In genomic region chrX:17591741-17592110, GRCh38 we compare ENCODE assay signal across 11 cellular contexts.
A peak's percentile ranks its signal among the peaks of the same experiment; 100 is the strongest.
DNase-seq lines count a peak whose midpoint lies in the region; ATAC-seq, FAIRE-seq and TF ChIP-seq lines count a peak whose summit lies in the region.
"Had no signal": no experiment of that assay in that cellular context is flagged by ENCODE, and none has a peak within 500 bp of the region (broad histone marks: within the 10 kb centered on the region; RNA-seq: fewer than 3 reads in every experiment).

No MANE protein-coding gene starts in this region.

- H3K36me3 ChIP-seq in bronchial epithelial cell (ENCODE audit: control insufficient read depth, insufficient read depth, low read length) = no peaks in the 10 kb centered on the region
- H3K36me3 ChIP-seq: cardiac muscle cell had no signal

- H3K27ac Mint-ChIP-seq in osteocyte (ENCODE audit: unreplicated experiment) = peak overlapping the region; percentile 84
- H3K27ac Mint-ChIP-seq: naive B cell; stimulated activated naive B cell treated with anti-CD40 and anti-IgM and Interleukin-4, amounts not matched to agents 10 μg/mL and 1 μg/mL and 100 μg/mL, for 72 hours had no signal

- H3K36me3 Mint-ChIP-seq in osteocyte (ENCODE audit: unreplicated experiment) = no peaks in the 10 kb centered on the region
- H3K36me3 Mint-ChIP-seq: naive B cell; stimulated activated naive B cell treated with anti-CD40 and anti-IgM and Interleukin-4, amounts not matched to agents 10 μg/mL and 1 μg/mL and 100 μg/mL, for 72 hours had no signal

- no peaks in the 10 kb centered on the region for H3K9me3 Mint-ChIP-seq in osteocyte (ENCODE audit: unreplicated experiment)
- H3K9me3 Mint-ChIP-seq: naive B cell had no signal

- DNase-seq in EH (ENCODE audit: low read depth) (peak; percentile 79), HTR-8/SVneo (ENCODE audit: insufficient read length, low spot score) (peak; percentile 21), bronchial epithelial cell (ENCODE audit: low read depth) (peak; percentile 55), osteocyte (ENCODE audit: extremely low spot score, unreplicated experiment) (no peak), NCI-H748 treated with DMSO at 0.1 percent for 48 hours (lab: John Stamatoyannopoulos, UW) (no peak), NCI-H146 (lab: John Stamatoyannopoulos, UW) (no peak), DMS114 treated with DMSO at 0.1 percent for 48 hours (lab: John Stamatoyannopoulos, UW; ENCODE audit: unreplicated experiment) (no peak)
- DNase-seq: naive B cell had no signal

- no peaks in the 10 kb centered on the region for H3K27me3 Mint-ChIP-seq in osteocyte (ENCODE audit: unreplicated experiment)

- H3K27me3 ChIP-seq in bronchial epithelial cell (ENCODE audit: control insufficient read depth, insufficient read depth, low read length) = no peaks in the 10 kb centered on the region
- H3K27me3 ChIP-seq: cardiac muscle cell had no signal

- ATAC-seq in GM19324 (IDR thresholded peaks at IDR 0.05; ENCODE audit: low FRiP score, unreplicated experiment) = no peak

- no peak for FAIRE-seq in HTR-8/SVneo (lab: Jason Lieb, UNC)
- no peak for FAIRE-seq in bronchial epithelial cell (lab: Jason Lieb, UNC)

- no peak overlapping the region for H3K4me3 ChIP-seq in bronchial epithelial cell (ENCODE audit: low read depth, low read length)
- H3K4me3 ChIP-seq: cardiac muscle cell had no signal

- peak overlapping the region; percentile 34 for H3K4me3 Mint-ChIP-seq in osteocyte (ENCODE audit: unreplicated experiment)
- H3K4me3 Mint-ChIP-seq: naive B cell; stimulated activated naive B cell treated with anti-CD40 and anti-IgM and Interleukin-4, amounts not matched to agents 10 μg/mL and 1 μg/mL and 100 μg/mL, for 72 hours had no signal

- H3K4me1 Mint-ChIP-seq in osteocyte (ENCODE audit: unreplicated experiment) = peaks cover 42% of the 10 kb centered on the region
- H3K4me1 Mint-ChIP-seq: naive B cell had no signal

- no peak for TF ChIP-seq CTCF in bronchial epithelial cell (IDR thresholded peaks at IDR 0.05; ENCODE audit: insufficient read depth, low read length, severe bottlenecking)
- no peak for TF ChIP-seq CTCF in osteocyte (IDR thresholded peaks at IDR 0.05)

Comparison
In these comparisons a context has a peak if more than half of its experiments do, and no peak if none do; other contexts are left out.
1. DNase-seq: peak in EH (single experiment), HTR-8/SVneo (single experiment) and bronchial epithelial cell (single experiment); none in osteocyte (single experiment), NCI-H748 treated with DMSO at 0.1 percent for 48 hours (single experiment), NCI-H146 (single experiment) and DMS114 treated with DMSO at 0.1 percent for 48 hours (single experiment).